ENCODE assay signal across 1 cellular context in genomic region chr15:40922608-40923005, GRCh38.
TF ChIP-seq lines count a peak whose summit lies in the region.

No MANE protein-coding gene starts in this region.

TF ChIP-seq in H1, 55 proteins besides CTCF, POLR2A, EP300 and RAD21:
- TF ChIP-seq TAF7 (optimal IDR thresholded peaks at IDR 0.05; ENCODE audit: borderline replicate concordance, low read depth, low read length) (no peak), E2F6 (IDR thresholded peaks at IDR 0.05) (no peak), SUZ12 (IDR thresholded peaks at IDR 0.05; ENCODE audit: low read length) (peak; percentile 17; the same call in 1 of the 2 replicates), SIN3A (conservative IDR thresholded peaks at IDR 0.05 in 1 of 2, IDR thresholded peaks at IDR 0.05 in 1 of 2; ENCODE audit: low read depth in 1 of 2, low read length in 2 of 2) (no peak)
